In the genomic region with DNA sequence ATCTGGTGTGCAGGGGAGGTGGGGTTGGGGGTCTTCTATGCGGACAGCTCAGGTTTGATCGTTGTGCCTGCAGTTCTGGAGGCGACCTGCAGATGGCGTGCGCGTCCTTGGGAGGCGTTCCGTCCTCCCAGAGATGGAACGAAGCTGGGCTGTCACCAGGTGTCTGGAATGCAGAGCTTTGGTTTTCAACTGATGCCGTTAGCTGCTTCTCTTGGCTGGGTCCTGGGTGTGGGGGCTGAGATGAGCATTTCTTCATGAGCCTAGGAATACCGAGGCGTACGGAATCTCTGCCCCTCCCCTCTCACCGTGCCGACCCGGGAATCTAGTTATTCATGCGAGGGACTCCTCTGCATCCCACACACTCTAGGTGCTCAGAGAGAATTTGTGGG, we compare ENCODE assay signal across 8 cellular contexts.
DNase-seq lines count a peak whose midpoint lies in the region; ATAC-seq and TF ChIP-seq lines count a peak whose summit lies in the region.

No MANE protein-coding gene starts in this region.

- no peak for TF ChIP-seq POLR2A in right lobe of liver (IDR thresholded peaks at IDR 0.05)

- intact Hi-C loops in right lobe of liver (cut with DNase I) = loop anchor here in 1 of 2 donors (10.0 kb wide), 1 partner anchor 369 kb away; a partner anchor contains a TSS

- H3K4me1 ChIP-seq in right lobe of liver = no peaks in the 10 kb centered on the region

- no peak overlapping the region for H3K27ac ChIP-seq in right lobe of liver

- 2% methylated on average over 14 of the region's 17 CpGs for WGBS in right lobe of liver (ENCODE audit: insufficient coverage, low coverage, low lambda C conversion rate, missing lambda C conversion rate)

- no peaks in the 10 kb centered on the region for H3K9me3 ChIP-seq in right lobe of liver

- DNase-seq in SIG-M5 treated with dmso at 0.1 percent for 504 hours (lab: John Stamatoyannopoulos, UW; ENCODE audit: unreplicated experiment) = peak; percentile 11
- DNase-seq in SIG-M5 (lab: John Stamatoyannopoulos, UW) = no peak
- peak; percentile 77 for DNase-seq in NCI-H2227 (lab: John Stamatoyannopoulos, UW; ENCODE audit: unreplicated experiment)
- peak; percentile 63 for DNase-seq in activated CD4-positive, alpha-beta T cell treated with anti-CD3 and anti-CD28 coated beads, Interleukin-2, amount 50 U/mL, for 1 hour
- peak; percentile 14 for DNase-seq in dedifferentiated amniotic fluid mesenchymal stem cell (ENCODE audit: extremely low spot score)
- DNase-seq in right lobe of liver = peak; percentile 63 to 75 (median 64)
- DNase-seq in stimulated activated CD4-positive, alpha-beta T cell treated with anti-CD3 and anti-CD28 coated beads, TNF-alpha, amount 100 ng/mL, for 24 hours (ENCODE audit: low read depth in 3 of 3) = peak; percentile 42 to 71 (median 50)

- ATAC-seq in right lobe of liver = peak; percentile 67 to 85 (median 80)
- ATAC-seq in HG03175 (IDR thresholded peaks at IDR 0.05; ENCODE audit: unreplicated experiment) = no peak

- no peaks in the 10 kb centered on the region for H3K36me3 ChIP-seq in right lobe of liver

- no peaks in the 10 kb centered on the region for H3K27me3 ChIP-seq in right lobe of liver

- TF ChIP-seq CTCF in right lobe of liver (IDR thresholded peaks at IDR 0.05) = peak; percentile 74 to 93 (median 92)

- H3K4me3 ChIP-seq in right lobe of liver = no peak overlapping the region
